In genomic region chr9:21994526-21994995, GRCh38 we compare ENCODE assay signal across 8 cellular contexts. TPM values are rescaled to one million over a fixed set of nuclear protein-coding genes. Genes with fewer than 3 reads are reported as not detected.
A peak's percentile ranks its signal among the peaks of the same experiment; 100 is the strongest.
DNase-seq lines count a peak whose midpoint lies in the region; ATAC-seq, FAIRE-seq and TF ChIP-seq lines count a peak whose summit lies in the region.

CDKN2B-AS1 (plus strand) TSS chr9:21994791.

- H3K9ac ChIP-seq in endothelial cell of umbilical vein (replicated peaks; ENCODE audit: extremely low read depth, insufficient read depth, low read length): peak within 1 kb of the TSS; percentile 85

- H2AFZ ChIP-seq in endothelial cell of umbilical vein (ENCODE audit: low read depth, low read length): peak within 1 kb of the TSS; percentile 97

- H3K36me3 ChIP-seq in endothelial cell of umbilical vein (ENCODE audit: control insufficient read depth in 2 of 2, extremely low read depth in 1 of 2, insufficient read depth in 2 of 2, low read length in 2 of 2): no peaks in the 10 kb centered on the region
- no peaks in the 10 kb centered on the region for H3K36me3 ChIP-seq in upper lobe of left lung

- no TSS peak for BruUV-seq in endothelial cell of umbilical vein (replicated peaks; lab: Mats Ljungman, UMichigan)

- no peak for TF ChIP-seq POLR2A in GM18505 (IDR thresholded peaks at IDR 0.05; ENCODE audit: borderline replicate concordance, extremely low read depth, insufficient read depth, insufficient read length)
- TF ChIP-seq POLR2A in endothelial cell of umbilical vein (IDR thresholded peaks at IDR 0.05; ENCODE audit: low read depth, low read length): no peak
- TF ChIP-seq POLR2A in upper lobe of left lung (IDR thresholded peaks at IDR 0.05): no peak

- POLR2A ChIA-PET in AG04450 (lab: Yijun Ruan, JAX) (interaction anchor here (0.6 to 1.8 kb wide), 5 partner anchors 14 to 248 kb away, joined by 3 to 6 read pairs (median 4); no protein-coding TSS in a partner anchor), endothelial cell of umbilical vein (lab: Charles Lee) (interaction anchor here (1.0 to 1.5 kb wide), 2 partner anchors 14 to 182 kb away, joined by 3 to 8 read pairs; partner anchors contain the start of gene CDKN2B)

- no peaks in the 10 kb centered on the region for H4K20me1 ChIP-seq in endothelial cell of umbilical vein (replicated peaks; ENCODE audit: control insufficient read depth, extremely low read depth, insufficient read depth, low read length)

- DNase-seq in AG04450 (ENCODE audit: low read depth, low spot score) (no peak), NCI-H1694 (lab: John Stamatoyannopoulos, UW) (peak; percentile 72), UCSD-AML1 (lab: John Stamatoyannopoulos, UW; ENCODE audit: unreplicated experiment) (peak; percentile 58), endothelial cell of umbilical vein (ENCODE audit: low read depth, low spot score) (peak; percentile 74), upper lobe of left lung (peak; percentile 49 to 90)

- no peaks in the 10 kb centered on the region for H3K9me1 ChIP-seq in endothelial cell of umbilical vein (replicated peaks; ENCODE audit: control insufficient read depth, extremely low read depth, insufficient read depth, low read length)

- dilution Hi-C loops in endothelial cell of umbilical vein (cut with MboI; ENCODE audit: extremely low pct_ligation_motif_present, low sequenced_read_pairs): no loop called here

- FAIRE-seq in endothelial cell of umbilical vein (lab: Jason Lieb, UNC): peak; percentile 42

- H3K4me1 ChIP-seq in endothelial cell of umbilical vein (ENCODE audit: control insufficient read depth, extremely low read depth, insufficient read depth, low read length): peaks cover 13% of the 10 kb centered on the region
- peaks cover 20% of the 10 kb centered on the region for H3K4me1 ChIP-seq in mononuclear cell (ENCODE audit: insufficient read depth, low read length)
- H3K4me1 ChIP-seq in upper lobe of left lung: peaks cover 11 to 21% (median 12%) of the 10 kb centered on the region in 4 donors

- H3K27me3 ChIP-seq in AG04450 (ENCODE audit: control insufficient read depth, insufficient read depth, low read length) (no peaks in the 10 kb centered on the region), endothelial cell of umbilical vein (ENCODE audit: control insufficient read depth in 2 of 2, insufficient read depth in 2 of 2, low read length in 2 of 2) (peaks cover under 1 to 8% of the 10 kb centered on the region in 2 experiments), mononuclear cell (ENCODE audit: insufficient read depth, low read length) (peaks cover 59% of the 10 kb centered on the region), upper lobe of left lung (peaks cover 0 to 10% (median 5%) of the 10 kb centered on the region in 4 donors)

- no peaks in the 10 kb centered on the region for H3K79me2 ChIP-seq in endothelial cell of umbilical vein (ENCODE audit: control insufficient read depth, insufficient read depth, low read length)

- ATAC-seq in GM18505 (IDR thresholded peaks at IDR 0.05; ENCODE audit: unreplicated experiment): peak; percentile 44
- peak; percentile 52 for ATAC-seq in HG02885 (IDR thresholded peaks at IDR 0.05; ENCODE audit: poor library complexity, unreplicated experiment)
- ATAC-seq in upper lobe of left lung (ENCODE audit: low FRiP score in 2 of 2): peak; percentile 52 to 76

- intact Hi-C loops in endothelial cell of umbilical vein (cut with micrococcal nuclease): no loop called here

- H3K9me3 ChIP-seq in AG04450 (ENCODE audit: control insufficient read depth, insufficient read depth, low read length): peaks cover 5% of the 10 kb centered on the region; the same call in 1 of the 2 replicates
- no peaks in the 10 kb centered on the region for H3K9me3 ChIP-seq in endothelial cell of umbilical vein (replicated peaks; ENCODE audit: control insufficient read depth, insufficient read depth, low read length)
- no peaks in the 10 kb centered on the region for H3K9me3 ChIP-seq in mononuclear cell (ENCODE audit: low read depth, low read length)
- H3K9me3 ChIP-seq in upper lobe of left lung: no peaks in the 10 kb centered on the region

- H3K27ac ChIP-seq in AG04450 (ENCODE audit: low read depth, low read length) (peak within 1 kb of the TSS; percentile 85), endothelial cell of umbilical vein (ENCODE audit: insufficient read depth, low read depth, low read length) (peak within 1 kb of the TSS; percentile 75), upper lobe of left lung (peak within 1 kb of the TSS; percentile 88 to 90 (median 90))

- TF ChIP-seq CTCF in AG04450 (IDR thresholded peaks at IDR 0.05; ENCODE audit: low read depth, low read length): peak; percentile 15
- TF ChIP-seq CTCF in endothelial cell of umbilical vein (IDR thresholded peaks at IDR 0.05; ENCODE audit: extremely low read depth in 1 of 2, insufficient read depth in 1 of 2, low read depth in 1 of 2, low read length in 2 of 2): peak in 1 of 2 donors; percentile 23
- no peak for TF ChIP-seq CTCF in upper lobe of left lung (IDR thresholded peaks at IDR 0.05)

- H3K4me2 ChIP-seq in endothelial cell of umbilical vein (ENCODE audit: insufficient read depth, low read length): peak within 1 kb of the TSS; percentile 80

- H3K4me3 ChIP-seq in AG04450 (ENCODE audit: low read depth, low read length) (peak within 1 kb of the TSS; percentile 86), endothelial cell of umbilical vein (replicated peaks in 1 of 3; ENCODE audit: insufficient read depth in 1 of 3, low read depth in 1 of 3, low read length in 3 of 3) (peak within 1 kb of the TSS; percentile 64 to 97 (median 94)), mononuclear cell (ENCODE audit: low read length) (peak within 1 kb of the TSS; percentile 95), upper lobe of left lung (peak within 1 kb of the TSS; percentile 74 to 96 (median 88))

- no peak for TF ChIP-seq EP300 in upper lobe of left lung (IDR thresholded peaks at IDR 0.05)

- 1 to 2% methylated on average over 14 to 35 of the region's 44 CpGs for WGBS in upper lobe of left lung, 2 donors

- CTCF ChIA-PET in AG04450 (lab: Charles Lee) (interaction anchor here (0.6 to 8.0 kb wide), 7 partner anchors 14 to 250 kb away, joined by 3 to 69 read pairs (median 3); partner anchors contain the start of gene CDKN2B), endothelial cell of umbilical vein (lab: Charles Lee) (interaction anchor here (0.6 to 4.7 kb wide), 17 partner anchors 9 to 458 kb away, joined by 3 to 68 read pairs (median 4); partner anchors contain the start of gene CDKN2B)

TF ChIP-seq in endothelial cell of umbilical vein, 7 proteins besides CTCF, POLR2A, EP300 and RAD21:
- TF ChIP-seq POLR2AphosphoS5 (IDR thresholded peaks at IDR 0.05; ENCODE audit: insufficient read depth, low read depth, low read length): no peak
- TF ChIP-seq MAX (IDR thresholded peaks at IDR 0.05; ENCODE audit: insufficient read depth, insufficient read length): no peak
- TF ChIP-seq EZH2 (IDR thresholded peaks at IDR 0.05; ENCODE audit: borderline replicate concordance, low read depth, low read length, severe bottlenecking): no peak
- no peak for TF ChIP-seq MYC (IDR thresholded peaks at IDR 0.05; ENCODE audit: low read depth, low read length)
- no peak for TF ChIP-seq FOS (IDR thresholded peaks at IDR 0.05; ENCODE audit: borderline replicate concordance, insufficient read depth, low read length)
- TF ChIP-seq GATA2 (IDR thresholded peaks at IDR 0.05; ENCODE audit: insufficient read depth, insufficient read length, low read depth, low read length): no peak
- no peak for TF ChIP-seq JUN (IDR thresholded peaks at IDR 0.05; ENCODE audit: borderline replicate concordance, insufficient read depth, insufficient read length, low read depth)
TF ChIP-seq in endothelial cell of umbilical vein: peak in this region for 0.

RNA-seq across cellular contexts. Expression of gene CDKN2B-AS1, which starts in this region (rescaled TPM):
- 2.1 and 2.8 TPM in 2 replicates for polyA plus RNA-seq in AG04450 (2011; rRNA removed)
- polyA minus RNA-seq in AG04450 (2011; rRNA and poly(A)+ RNA removed): 3.5 and 5.0 TPM in 2 replicates
- 1.9 and 2.4 TPM in 2 replicates for total RNA-seq in endothelial cell of umbilical vein
- 0.27 and 0.44 TPM in 2 replicates for polyA plus RNA-seq in endothelial cell of umbilical vein
- polyA plus RNA-seq in endothelial cell of umbilical vein (2011; cell fraction: cytosol; rRNA removed): 0.22 and 0.47 TPM in 2 replicates
- polyA plus RNA-seq in endothelial cell of umbilical vein (2011; cell fraction: nucleus; rRNA removed): 3.1 and 3.8 TPM in 2 replicates
- polyA plus RNA-seq in endothelial cell of umbilical vein (2012): 0.61 and 1.1 TPM in 2 replicates
- 1.8 and 2.7 TPM in 2 replicates for polyA minus RNA-seq in endothelial cell of umbilical vein
- 5.3 TPM for polyA minus RNA-seq in endothelial cell of umbilical vein (2011; cell fraction: cytosol; rRNA and poly(A)+ RNA removed)
- 5.0 and 10.3 TPM in 2 replicates for polyA minus RNA-seq in endothelial cell of umbilical vein (2011; cell fraction: nucleus; rRNA and poly(A)+ RNA removed)
- 2.1 TPM for total RNA-seq in mononuclear cell
- 1 to 10 TPM in 5 of 6 donors, not detected in 1; 1.3 to 3.0 (median 1.7) TPM for total RNA-seq in upper lobe of left lung
